16 cellular contexts compared by ENCODE assay signal in genomic region chr6:131130546-131130925, GRCh38. TPM values are rescaled to one million over a fixed set of nuclear protein-coding genes. Genes with fewer than 3 reads are reported as not detected.
DNase-seq lines count a peak whose midpoint lies in the region; ATAC-seq and TF ChIP-seq lines count a peak whose summit lies in the region.
"Had no signal": no experiment of that assay in that cellular context is flagged by ENCODE, and none has a peak within 500 bp of the region (broad histone marks: within the 10 kb centered on the region; RNA-seq: fewer than 3 reads in every experiment).

No MANE protein-coding gene starts in this region.

- in situ Hi-C loops in ACHN (cut with HindIII; ENCODE audit: low pct_ligation_motif_present, low pct_unique_long_range_greater_than_20kb, low sequenced_read_pairs), result no loop called here

- H3K4me3 ChIP-seq in skeletal muscle cell (ENCODE audit: low read depth, low read length), result no peak overlapping the region
- H3K4me3 ChIP-seq: A549 had no signal

- no peak for TF ChIP-seq POLR2A in erythroblast (IDR thresholded peaks at IDR 0.05; ENCODE audit: low read length)

- ATAC-seq in GM18519 (IDR thresholded peaks at IDR 0.05; ENCODE audit: low FRiP score, unreplicated experiment), result no peak
- ATAC-seq in HG03520 (IDR thresholded peaks at IDR 0.05; ENCODE audit: unreplicated experiment), result no peak
- ATAC-seq: A549 had no signal

- DNase-seq in ACHN (peak; percentile 41), LHCN-M2 (ENCODE audit: low read depth) (peak; percentile 62), myocyte (ENCODE audit: low read depth) (peak; percentile 87), skeletal muscle cell (ENCODE audit: low read depth) (peak; percentile 17), erythroblast (lab: John Stamatoyannopoulos, UW) (no peak)
- DNase-seq: 8988T; Calu3; CD4-positive, alpha-beta memory T cell; COR-L47; DMS53; DND-41; H7; HCEC 1CT had no signal

RNA-seq across cellular contexts. Expression of gene AKAP7, which starts 4.7 kb away (rescaled TPM):
- total RNA-seq in LHCN-M2 (2014; rRNA removed), result 5.4 and 6.8 TPM in 2 replicates
- 1.9 TPM for polyA plus RNA-seq in LHCN-M2 (2012)
- 2.4 and 4.2 TPM in 2 replicates for total RNA-seq in myocyte
- 1.9 TPM for polyA plus RNA-seq in myocyte (2012)

Comparison
In these comparisons a context has a peak if more than half of its experiments do, and no peak if none do; other contexts are left out.
1. DNase-seq: peak in ACHN (single experiment), LHCN-M2 (single experiment), myocyte (single experiment) and skeletal muscle cell (single experiment); none in erythroblast (0 of 2).